1 cellular context compared by ENCODE assay signal in the genomic region with DNA sequence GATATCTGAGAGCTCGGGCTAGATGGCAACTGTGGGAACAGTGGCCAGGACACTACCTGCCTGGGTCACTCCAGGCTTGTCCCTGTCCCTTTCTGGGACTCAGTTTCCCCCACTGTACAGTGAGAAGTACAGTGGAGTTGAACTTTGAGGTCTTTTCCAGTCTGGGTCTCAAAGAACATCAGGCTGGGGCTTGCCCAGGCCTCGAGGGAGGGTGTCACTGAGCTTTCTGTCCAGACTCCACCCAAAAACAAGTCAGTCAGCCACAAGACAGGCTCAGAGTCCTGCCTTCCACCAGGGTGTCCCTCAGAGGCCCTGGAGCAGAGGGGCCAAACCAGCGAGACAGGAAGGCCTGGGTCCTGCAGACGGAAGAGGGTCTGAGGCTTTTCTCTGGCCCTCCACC.
TF ChIP-seq lines count a peak whose summit lies in the region.

No MANE protein-coding gene starts in this region.

TF ChIP-seq in H1, 55 proteins besides CTCF, POLR2A, EP300 and RAD21:
- TF ChIP-seq SP1 (IDR thresholded peaks at IDR 0.05; ENCODE audit: low read depth, low read length) (no peak), EZH2 (IDR thresholded peaks at IDR 0.05; ENCODE audit: low read depth, low read length, severe bottlenecking) (no peak), YY1 (IDR thresholded peaks at IDR 0.05; ENCODE audit: low read depth, low read length) (no peak), NRF1 (IDR thresholded peaks at IDR 0.05; ENCODE audit: low read depth, low read length) (no peak), TEAD4 (IDR thresholded peaks at IDR 0.05; ENCODE audit: low read depth, low read length) (no peak), GTF2F1 (IDR thresholded peaks at IDR 0.05; ENCODE audit: borderline replicate concordance, low read depth, low read length) (no peak), SP2 (IDR thresholded peaks at IDR 0.05; ENCODE audit: low read length) (no peak), JUND (IDR thresholded peaks at IDR 0.05; ENCODE audit: low read length) (no peak), KDM1A (IDR thresholded peaks at IDR 0.05; ENCODE audit: borderline replicate concordance, low read length) (no peak), CHD7 (IDR thresholded peaks at IDR 0.05; ENCODE audit: insufficient replicate concordance, low read length) (no peak), CBX5 (IDR thresholded peaks at IDR 0.05; ENCODE audit: low read depth, low read length) (no peak), KDM4A (IDR thresholded peaks at IDR 0.05; ENCODE audit: low read depth, low read length, severe bottlenecking) (no peak), ZNF274 (IDR thresholded peaks at IDR 0.05; ENCODE audit: borderline replicate concordance, extremely low read depth, low read length) (no peak)
- TF ChIP-seq, protein P1, sequence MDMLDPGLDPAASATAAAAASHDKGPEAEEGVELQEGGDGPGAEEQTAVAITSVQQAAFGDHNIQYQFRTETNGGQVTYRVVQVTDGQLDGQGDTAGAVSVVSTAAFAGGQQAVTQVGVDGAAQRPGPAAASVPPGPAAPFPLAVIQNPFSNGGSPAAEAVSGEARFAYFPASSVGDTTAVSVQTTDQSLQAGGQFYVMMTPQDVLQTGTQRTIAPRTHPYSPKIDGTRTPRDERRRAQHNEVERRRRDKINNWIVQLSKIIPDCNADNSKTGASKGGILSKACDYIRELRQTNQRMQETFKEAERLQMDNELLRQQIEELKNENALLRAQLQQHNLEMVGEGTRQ (IDR thresholded peaks at IDR 0.05; ENCODE audit: low read length), result no peak
- TF ChIP-seq, protein P2, sequence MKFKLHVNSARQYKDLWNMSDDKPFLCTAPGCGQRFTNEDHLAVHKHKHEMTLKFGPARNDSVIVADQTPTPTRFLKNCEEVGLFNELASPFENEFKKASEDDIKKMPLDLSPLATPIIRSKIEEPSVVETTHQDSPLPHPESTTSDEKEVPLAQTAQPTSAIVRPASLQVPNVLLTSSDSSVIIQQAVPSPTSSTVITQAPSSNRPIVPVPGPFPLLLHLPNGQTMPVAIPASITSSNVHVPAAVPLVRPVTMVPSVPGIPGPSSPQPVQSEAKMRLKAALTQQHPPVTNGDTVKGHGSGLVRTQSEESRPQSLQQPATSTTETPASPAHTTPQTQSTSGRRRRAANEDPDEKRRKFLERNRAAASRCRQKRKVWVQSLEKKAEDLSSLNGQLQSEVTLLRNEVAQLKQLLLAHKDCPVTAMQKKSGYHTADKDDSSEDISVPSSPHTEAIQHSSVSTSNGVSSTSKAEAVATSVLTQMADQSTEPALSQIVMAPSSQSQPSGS (IDR thresholded peaks at IDR 0.05; ENCODE audit: low read length), result no peak
- TF ChIP-seq, protein P3, sequence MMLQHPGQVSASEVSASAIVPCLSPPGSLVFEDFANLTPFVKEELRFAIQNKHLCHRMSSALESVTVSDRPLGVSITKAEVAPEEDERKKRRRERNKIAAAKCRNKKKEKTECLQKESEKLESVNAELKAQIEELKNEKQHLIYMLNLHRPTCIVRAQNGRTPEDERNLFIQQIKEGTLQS (IDR thresholded peaks at IDR 0.05; ENCODE audit: insufficient read depth, low read depth, low read length), result no peak
